In genomic region chr9:111463036-111463435, GRCh38 we compare ENCODE assay signal across 24 cellular contexts.
"Had no signal": no experiment of that assay in that cellular context is flagged by ENCODE, and none has a peak within 500 bp of the region (broad histone marks: within the 10 kb centered on the region; RNA-seq: fewer than 3 reads in every experiment).

No MANE protein-coding gene starts in this region.

- H3K4me1 ChIP-seq: breast epithelium, neural progenitor cell, testis had no signal

- H3K36me3 ChIP-seq: breast epithelium, neural progenitor cell, right lobe of liver had no signal

- H3K27me3 ChIP-seq: breast epithelium, neural progenitor cell, right lobe of liver, stomach, testis had no signal

- H3K27ac ChIP-seq: breast epithelium, neural progenitor cell, right lobe of liver, skin epidermis, stomach, testis had no signal

- H3K9me3 ChIP-seq: right lobe of liver, testis had no signal

- DNase-seq: activated B cell treated with CpG ODN at 0.5 μM for 24 hours; activated CD4-positive, alpha-beta T cell treated with anti-CD3 and anti-CD28 coated beads for 36 hours; activated CD4-positive, alpha-beta T cell treated with anti-CD3 and anti-CD28 coated beads, Interleukin-2, amount 50 U/mL, for 48 hours; activated CD8-positive, alpha-beta memory T cell treated with anti-CD3 and anti-CD28 coated beads, Interleukin-2, amount 50 U/mL, for 48 hours; activated naive CD4-positive, alpha-beta T cell treated with Interleukin-2 at 50 U/mL for 16 hours; activated naive CD8-positive, alpha-beta T cell treated with anti-CD3 and anti-CD28 coated beads for 36 hours; activated T-cell treated with anti-CD3 and anti-CD28 coated beads, Interleukin-2, amount 50 U/mL, for 48 hours; cortex of kidney; effector CD8-positive, alpha-beta T cell; erythroblast; foreskin fibroblast; naive thymus-derived CD8-positive, alpha-beta T cell; posterior cingulate gyrus; right lobe of liver; stimulated activated CD4-positive, alpha-beta T cell treated with anti-CD3 and anti-CD28 coated beads, Interleukin-1b, Interleukin-23, amount 100 ng/mL, for 48 hours; stomach; T1000; testis had no signal

- ATAC-seq: activated CD4-positive, alpha-beta T cell treated with anti-CD3 and anti-CD28 coated beads for 36 hours; left lobe of liver; naive thymus-derived CD8-positive, alpha-beta T cell; right lobe of liver; stimulated activated effector memory CD8-positive, alpha-beta T cell treated with anti-CD3 and anti-CD28 coated beads, Interleukin-12 subunit alpha, Interleukin-12 subunit beta, amount 100 ng/mL, for 72 hours had no signal

- H3K4me3 ChIP-seq: breast epithelium, lung, neural progenitor cell, right lobe of liver, skin epidermis, stomach, testis had no signal
